ENCODE assay signal across 37 cellular contexts in the genomic region with DNA sequence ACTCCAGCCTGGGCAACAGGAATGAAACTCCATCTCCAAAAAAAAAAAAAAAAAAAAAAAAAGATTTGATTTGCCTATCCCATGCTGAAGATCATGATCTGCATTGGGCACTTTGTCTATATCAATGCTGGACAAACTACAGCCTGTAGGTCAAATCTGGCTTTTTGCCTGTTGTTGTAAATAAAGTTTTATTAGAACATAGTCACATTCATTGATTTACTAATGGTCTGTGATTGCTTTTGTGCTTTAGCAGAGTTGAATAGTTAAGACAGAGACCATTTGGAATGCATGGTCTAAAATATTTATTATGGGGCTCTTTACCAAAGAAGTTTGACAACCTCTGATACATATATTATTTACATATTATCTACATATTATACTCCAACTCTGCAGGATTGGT. TPM values are rescaled to one million over a fixed set of nuclear protein-coding genes. Genes with fewer than 3 reads are reported as not detected.
"Had no signal": no experiment of that assay in that cellular context is flagged by ENCODE, and none has a peak within 500 bp of the region (broad histone marks: within the 10 kb centered on the region; RNA-seq: fewer than 3 reads in every experiment).

No MANE protein-coding gene starts in this region.

- DNase-seq: Karpas-422, Kasumi-1, MG63, MM.1S, MV-4-11, NCI-H1048, NCI-H1092, NCI-H1092 treated with DMSO at 0.1 percent for 48 hours, NCI-H1105, NCI-H1105 treated with DMSO at 0.1 percent for 48 hours, NCI-H1417, NCI-H1417 treated with DMSO at 0.1 percent for 48 hours, NCI-H1436, NCI-H1436 treated with DMSO at 0.1 percent for 48 hours, NCI-H1694, NCI-H1694 treated with DMSO at 0.1 percent for 48 hours, NCI-H187, NCI-H187 treated with DMSO at 0.1 percent for 48 hours, NCI-H1930, NCI-H2029, NCI-H2029 treated with DMSO at 0.1 percent for 48 hours, NCI-H2081, NCI-H2081 treated with DMSO at 0.1 percent for 48 hours, NCI-H2107, NCI-H2171, NCI-H2171 treated with DMSO at 0.1 percent for 48 hours, NCI-H2227 treated with DMSO at 0.1 percent for 48 hours, NCI-H226, NCI-H345, NCI-H446, NCI-H446 treated with DMSO at 0.1 percent for 48 hours, NCI-H510A, NCI-H510A treated with DMSO at 0.1 percent for 48 hours had no signal

- H3K4me3 ChIP-seq: MG63 had no signal

- H3K36me3 ChIP-seq: MG63 had no signal

- H3K27me3 ChIP-seq: MG63 had no signal

- H3K9me3 ChIP-seq: MG63 had no signal

RNA-seq across cellular contexts. Expression of gene PBOV1, which starts 14.0 kb away (rescaled TPM):
- total RNA-seq: LHCN-M2, M059J, MCF 10A, NCI-H460 had no signal
